ENCODE assay signal across 1 cellular context in genomic region chr22:31290494-31291402, GRCh38.
TF ChIP-seq lines count a peak whose summit lies in the region.

No MANE protein-coding gene starts in this region.

TF ChIP-seq in HepG2, 621 proteins besides CTCF, POLR2A, EP300 and RAD21 (continued from another document and continues in another):
- no peak for TF ChIP-seq PLSCR1 (CRISPR knock-in tag; IDR thresholded peaks at IDR 0.05; ENCODE audit: borderline replicate concordance)
- TF ChIP-seq THYN1 (CRISPR knock-in tag; IDR thresholded peaks at IDR 0.05; ENCODE audit: borderline replicate concordance, low read depth), result no peak
- TF ChIP-seq CAMTA2 (CRISPR knock-in tag; IDR thresholded peaks at IDR 0.05; ENCODE audit: borderline replicate concordance), result peak; percentile 89; the same call in 1 of the 2 replicates
- peak; percentile 83 for TF ChIP-seq TFDP2 (CRISPR knock-in tag; IDR thresholded peaks at IDR 0.05)
- peak; percentile 99 for TF ChIP-seq ARNTL (CRISPR knock-in tag; IDR thresholded peaks at IDR 0.05)
- no peak for TF ChIP-seq ZBTB37 (CRISPR knock-in tag; IDR thresholded peaks at IDR 0.05)
- TF ChIP-seq BRCA1 (CRISPR knock-in tag; IDR thresholded peaks at IDR 0.05), result no peak; the same call in 1 of the 2 replicates
- TF ChIP-seq TEF (CRISPR knock-in tag; IDR thresholded peaks at IDR 0.05), result no peak
- TF ChIP-seq SSRP1 (CRISPR knock-in tag; IDR thresholded peaks at IDR 0.05), result no peak
- 0 out of 2 replicates have a peak, but pooled peaks have one; percentile 25 for TF ChIP-seq NR2F2 (IDR thresholded peaks at IDR 0.05; ENCODE audit: borderline replicate concordance, low read depth)
- peak; percentile 59; the same call in 1 of the 2 replicates for TF ChIP-seq PHF20 (CRISPR knock-in tag; IDR thresholded peaks at IDR 0.05)
- TF ChIP-seq NR2C2 (CRISPR knock-in tag; IDR thresholded peaks at IDR 0.05; ENCODE audit: borderline replicate concordance), result peak; percentile 27; the same call in 1 of the 2 replicates
- TF ChIP-seq MLX (CRISPR knock-in tag; IDR thresholded peaks at IDR 0.05), result peak; percentile 74
- no peak for TF ChIP-seq RBAK (CRISPR knock-in tag; IDR thresholded peaks at IDR 0.05)
- TF ChIP-seq ZNF674 (CRISPR knock-in tag; IDR thresholded peaks at IDR 0.05; ENCODE audit: low read depth), result no peak
- peak; percentile 88 for TF ChIP-seq FOXA3 (CRISPR knock-in tag; IDR thresholded peaks at IDR 0.05)
- no peak for TF ChIP-seq ZNF17 (CRISPR knock-in tag; IDR thresholded peaks at IDR 0.05)
- TF ChIP-seq ZNF260 (CRISPR knock-in tag; IDR thresholded peaks at IDR 0.05; ENCODE audit: borderline replicate concordance, low read depth), result no peak
- TF ChIP-seq MIER2 (CRISPR knock-in tag; IDR thresholded peaks at IDR 0.05), result no peak
- TF ChIP-seq ETS1 (CRISPR knock-in tag; IDR thresholded peaks at IDR 0.05), result no peak
- TF ChIP-seq HNRNPUL1 (IDR thresholded peaks at IDR 0.05; ENCODE audit: low read depth, low read length), result no peak
- peak; percentile 60; the same call in 1 of the 2 replicates for TF ChIP-seq ZNF280B (CRISPR knock-in tag; IDR thresholded peaks at IDR 0.05; ENCODE audit: borderline replicate concordance)
- TF ChIP-seq ZFP90 (CRISPR knock-in tag; IDR thresholded peaks at IDR 0.05; ENCODE audit: borderline replicate concordance), result peak; percentile 35; the same call in 1 of the 2 replicates
- peak; percentile 56; the same call in 1 of the 2 replicates for TF ChIP-seq ZNF709 (CRISPR knock-in tag; IDR thresholded peaks at IDR 0.05)
- 0 out of 2 replicates have a peak, but pooled peaks have one; percentile 56 for TF ChIP-seq ZNF329 (CRISPR knock-in tag; IDR thresholded peaks at IDR 0.05; ENCODE audit: low read depth)
- no peak for TF ChIP-seq PRDM4 (CRISPR knock-in tag; IDR thresholded peaks at IDR 0.05; ENCODE audit: borderline replicate concordance)
- TF ChIP-seq TP53 (CRISPR knock-in tag; conservative IDR thresholded peaks at IDR 0.05), result no peak
- TF ChIP-seq GLMP (CRISPR knock-in tag; IDR thresholded peaks at IDR 0.05; ENCODE audit: borderline replicate concordance), result no peak
- TF ChIP-seq IKZF4 (CRISPR knock-in tag; IDR thresholded peaks at IDR 0.05; ENCODE audit: borderline replicate concordance, low read depth, not compliant biosample characterization), result peak; percentile 83
- TF ChIP-seq ARID4A (CRISPR knock-in tag; IDR thresholded peaks at IDR 0.05; ENCODE audit: borderline replicate concordance), result peak; percentile 99
- TF ChIP-seq KDM6A (CRISPR knock-in tag; IDR thresholded peaks at IDR 0.05; ENCODE audit: low read depth), result no peak
- TF ChIP-seq SATB2 (CRISPR knock-in tag; IDR thresholded peaks at IDR 0.05), result peak; percentile 93
- no peak for TF ChIP-seq ZNF720 (CRISPR knock-in tag; IDR thresholded peaks at IDR 0.05)
- TF ChIP-seq TAF15 (IDR thresholded peaks at IDR 0.05; ENCODE audit: low read depth, low read length, poor library complexity, severe bottlenecking), result peak; percentile 54
- no peak for TF ChIP-seq NPAS2 (CRISPR knock-in tag; IDR thresholded peaks at IDR 0.05; ENCODE audit: borderline replicate concordance)
- peak; percentile 68; the same call in 1 of the 2 replicates for TF ChIP-seq ZBTB7A (CRISPR knock-in tag; IDR thresholded peaks at IDR 0.05)
- TF ChIP-seq CCDC6 (CRISPR knock-in tag; IDR thresholded peaks at IDR 0.05), result peak; percentile 82; the same call in 1 of the 2 replicates
- 0 out of 2 replicates have a peak, but pooled peaks have one; percentile 61 for TF ChIP-seq ZBTB4 (CRISPR knock-in tag; IDR thresholded peaks at IDR 0.05; ENCODE audit: borderline replicate concordance)
